11 cellular contexts compared by ENCODE assay signal in the genomic region with DNA sequence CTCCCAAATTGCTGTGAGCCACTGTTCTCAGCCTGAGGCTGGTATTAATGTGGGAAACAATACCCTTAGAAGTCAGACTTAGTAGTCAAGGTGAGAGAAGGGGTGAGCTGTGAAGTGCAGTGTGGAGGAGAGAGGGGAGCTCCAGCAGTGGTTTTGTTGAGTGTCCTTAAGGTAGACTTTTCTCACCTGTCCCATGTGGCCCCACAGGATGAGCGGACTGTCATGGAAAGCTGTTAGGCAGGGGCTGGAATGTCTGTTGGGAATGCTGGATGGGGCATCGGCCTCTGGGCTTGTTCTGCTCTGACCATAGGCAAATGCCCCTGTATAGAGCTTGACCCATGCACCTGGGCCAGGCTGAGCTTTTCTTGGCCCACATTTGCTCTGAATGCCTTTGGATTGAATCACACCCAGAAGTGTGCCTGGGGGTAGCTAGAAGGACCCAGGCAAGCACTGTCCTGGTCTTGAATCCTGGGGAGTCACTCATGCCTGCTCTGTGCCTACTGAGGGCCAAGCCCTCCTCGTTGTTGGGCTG. TPM values are rescaled to one million over a fixed set of nuclear protein-coding genes. Genes with fewer than 3 reads are reported as not detected.
A peak's percentile ranks its signal among the peaks of the same experiment; 100 is the strongest.
DNase-seq lines count a peak whose midpoint lies in the region; ATAC-seq, FAIRE-seq and TF ChIP-seq lines count a peak whose summit lies in the region.
"Had no signal": no experiment of that assay in that cellular context is flagged by ENCODE, and none has a peak within 500 bp of the region (broad histone marks: within the 10 kb centered on the region; RNA-seq: fewer than 3 reads in every experiment).

No MANE protein-coding gene starts in this region.

- TF ChIP-seq CTCF in keratinocyte (optimal IDR thresholded peaks at IDR 0.05 in 1 of 3, IDR thresholded peaks at IDR 0.05 in 1 of 3, conservative IDR thresholded peaks at IDR 0.05 in 1 of 3; ENCODE audit: extremely low read depth in 1 of 3, insufficient read depth in 2 of 3, low read length in 3 of 3), result no peak

- CTCF ChIA-PET in activated CD8-positive, alpha-beta memory T cell treated with anti-CD3 and anti-CD28 coated beads, Interleukin-2, amount 10 ng/mL, durations not matched to agents 7 days and 5 days (lab: Charles Lee), result interaction anchor here (6.9 to 20.7 kb wide), 4 partner anchors 9 to 60 kb away, joined by 36 to 579 read pairs (median 264); a partner anchor contains a TSS

- FAIRE-seq in keratinocyte (lab: Jason Lieb, UNC), result peak; percentile 59
- FAIRE-seq: GM12878 had no signal

- H2AFZ ChIP-seq in keratinocyte (ENCODE audit: control insufficient read depth, low read length), result no peak overlapping the region

- dilution Hi-C loops in keratinocyte (cut with MboI; ENCODE audit: extremely low pct_ligation_motif_present, low sequenced_read_pairs), result no loop called here

- peak overlapping the region; percentile 66 for H3K27ac Mint-ChIP-seq in activated CD8-positive, alpha-beta memory T cell treated with anti-CD3 and anti-CD28 coated beads, Interleukin-2, amount 10 ng/mL, durations not matched to agents 7 days and 5 days
- peak overlapping the region; percentile 97 for H3K27ac Mint-ChIP-seq in activated T-helper 17 cell treated with anti-CD3 and anti-CD28 coated beads, Interleukin-2, amount 50 U/mL, for 72 hours

- peaks cover 100% of the 10 kb centered on the region for H3K4me1 ChIP-seq in keratinocyte (ENCODE audit: control insufficient read depth, extremely low read depth, insufficient read depth, low read length)
- peaks cover 66 to 100% (median 98%) of the 10 kb centered on the region in 5 donors for H3K4me1 ChIP-seq in subcutaneous abdominal adipose tissue (ENCODE audit: control insufficient read depth in 5 of 5, insufficient read depth in 5 of 5, low read length in 5 of 5)

- H3K27ac ChIP-seq in keratinocyte (ENCODE audit: control insufficient read depth, insufficient read depth, low read length) (peak overlapping the region; percentile 89), subcutaneous abdominal adipose tissue (ENCODE audit: low read depth, low read length) (peak overlapping the region; percentile 92)

- H3K36me3 Mint-ChIP-seq in activated CD8-positive, alpha-beta memory T cell treated with anti-CD3 and anti-CD28 coated beads, Interleukin-2, amount 10 ng/mL, durations not matched to agents 7 days and 5 days, result peaks cover 29% of the 10 kb centered on the region
- H3K36me3 Mint-ChIP-seq in activated T-helper 17 cell treated with anti-CD3 and anti-CD28 coated beads, Interleukin-2, amount 50 U/mL, for 72 hours (ENCODE audit: low read depth), result peaks cover 52% of the 10 kb centered on the region

- H3K27me3 ChIP-seq in keratinocyte (ENCODE audit: control insufficient read depth, extremely low read depth, insufficient read depth, low read length) (no peaks in the 10 kb centered on the region), subcutaneous abdominal adipose tissue (ENCODE audit: control insufficient read depth in 5 of 5, insufficient read depth in 4 of 5, low read length in 5 of 5) (no peaks in the 10 kb centered on the region)

- DNase-seq in activated CD8-positive, alpha-beta memory T cell treated with anti-CD3 and anti-CD28 coated beads, Interleukin-2, amount 10 ng/mL, durations not matched to agents 7 days and 5 days, result no peak
- no peak for DNase-seq in activated CD8-positive, alpha-beta memory T cell treated with anti-CD3 and anti-CD28 coated beads, Interleukin-2, amount 50 U/mL, for 4 hours
- no peak for DNase-seq in keratinocyte (ENCODE audit: low read depth, low spot score)
- no peak for DNase-seq in NCI-H1417 (lab: John Stamatoyannopoulos, UW)
- no peak for DNase-seq in NCI-H82 treated with DMSO at 0.1 percent for 48 hours (lab: John Stamatoyannopoulos, UW; ENCODE audit: unreplicated experiment)
- DNase-seq: NCI-H1930 had no signal

- H3K9ac ChIP-seq in keratinocyte (ENCODE audit: control insufficient read depth, extremely low read depth, insufficient read depth, low read length) (peak overlapping the region; percentile 67), subcutaneous abdominal adipose tissue (ENCODE audit: low read length in 5 of 5) (peak overlapping the region in 3 of 5 donors; percentile 10 to 91 (median 55))

- peaks cover 92% of the 10 kb centered on the region for H3K4me1 Mint-ChIP-seq in activated CD8-positive, alpha-beta memory T cell treated with anti-CD3 and anti-CD28 coated beads, Interleukin-2, amount 10 ng/mL, durations not matched to agents 7 days and 5 days
- peaks cover 76% of the 10 kb centered on the region for H3K4me1 Mint-ChIP-seq in activated T-helper 17 cell treated with anti-CD3 and anti-CD28 coated beads, Interleukin-2, amount 50 U/mL, for 72 hours

- H3K4me3 ChIP-seq in keratinocyte (ENCODE audit: control insufficient read depth in 2 of 3, extremely low read depth in 1 of 3, insufficient read depth in 2 of 3, low read depth in 1 of 3, low read length in 3 of 3), result no peak overlapping the region
- peak overlapping the region in 2 of 5 donors; percentile 6 to 11 for H3K4me3 ChIP-seq in subcutaneous abdominal adipose tissue (ENCODE audit: low read depth in 1 of 5, low read length in 5 of 5)
- H3K4me3 ChIP-seq: GM12878 had no signal

- H3K9me3 ChIP-seq in keratinocyte (ENCODE audit: control insufficient read depth, low read depth, low read length), result no peaks in the 10 kb centered on the region
- no peaks in the 10 kb centered on the region for H3K9me3 ChIP-seq in subcutaneous abdominal adipose tissue (ENCODE audit: control insufficient read depth in 5 of 5, low read length in 5 of 5)

- H3K9me3 Mint-ChIP-seq in activated CD8-positive, alpha-beta memory T cell treated with anti-CD3 and anti-CD28 coated beads, Interleukin-2, amount 10 ng/mL, durations not matched to agents 7 days and 5 days (ENCODE audit: low read depth), result peaks cover 5% of the 10 kb centered on the region
- H3K9me3 Mint-ChIP-seq in activated T-helper 17 cell treated with anti-CD3 and anti-CD28 coated beads, Interleukin-2, amount 50 U/mL, for 72 hours, result no peaks in the 10 kb centered on the region

- peak overlapping the region; percentile 48 for H3K4me2 ChIP-seq in keratinocyte (ENCODE audit: control insufficient read depth, extremely low read depth, insufficient read depth, low read depth, low read length)

- no peaks in the 10 kb centered on the region for H3K9me1 ChIP-seq in keratinocyte (ENCODE audit: control insufficient read depth, extremely low read depth, insufficient read depth, low read length)

- no peak overlapping the region for H3K4me3 Mint-ChIP-seq in activated CD8-positive, alpha-beta memory T cell treated with anti-CD3 and anti-CD28 coated beads, Interleukin-2, amount 10 ng/mL, durations not matched to agents 7 days and 5 days
- H3K4me3 Mint-ChIP-seq in activated T-helper 17 cell treated with anti-CD3 and anti-CD28 coated beads, Interleukin-2, amount 50 U/mL, for 72 hours, result peak overlapping the region; percentile 80

- H4K20me1 ChIP-seq in keratinocyte (ENCODE audit: control insufficient read depth, extremely low read depth, insufficient read depth, low read length), result no peaks in the 10 kb centered on the region

- no peaks in the 10 kb centered on the region for H3K27me3 Mint-ChIP-seq in activated CD8-positive, alpha-beta memory T cell treated with anti-CD3 and anti-CD28 coated beads, Interleukin-2, amount 10 ng/mL, durations not matched to agents 7 days and 5 days
- no peaks in the 10 kb centered on the region for H3K27me3 Mint-ChIP-seq in activated T-helper 17 cell treated with anti-CD3 and anti-CD28 coated beads, Interleukin-2, amount 50 U/mL, for 72 hours

- H3K79me2 ChIP-seq in keratinocyte (ENCODE audit: control insufficient read depth, insufficient read depth, low read length), result peaks cover 68% of the 10 kb centered on the region

- ATAC-seq in activated CD8-positive, alpha-beta memory T cell treated with anti-CD3 and anti-CD28 coated beads, Interleukin-2, amount 10 ng/mL, durations not matched to agents 7 days and 5 days, result no peak
- ATAC-seq in activated T-helper 17 cell treated with anti-CD3 and anti-CD28 coated beads, Interleukin-2, amount 50 U/mL, for 72 hours (replicated peaks), result no peak
- no peak for ATAC-seq in GM21526 (IDR thresholded peaks at IDR 0.05; ENCODE audit: low FRiP score, unreplicated experiment)

- H3K36me3 ChIP-seq in keratinocyte (ENCODE audit: control insufficient read depth in 2 of 2, extremely low read depth in 1 of 2, insufficient read depth in 2 of 2, low read length in 2 of 2), result peaks cover 4 to 19% of the 10 kb centered on the region in 2 experiments
- H3K36me3 ChIP-seq in subcutaneous abdominal adipose tissue (ENCODE audit: control insufficient read depth in 5 of 5, insufficient read depth in 5 of 5, low read length in 5 of 5), result peaks cover 0 to 8% (median 3%) of the 10 kb centered on the region in 5 donors

RNA-seq across cellular contexts. Expression of a gene that starts 36.3 kb away (rescaled TPM):
- total RNA-seq in activated CD8-positive, alpha-beta memory T cell treated with anti-CD3 and anti-CD28 coated beads, Interleukin-2, amount 10 ng/mL, durations not matched to agents 7 days and 5 days, result under 1 TPM in 1 of 2 experiments, not detected in 1; 0.09 TPM
- under 1 TPM; 0.11 to 0.32 TPM for total RNA-seq in activated T-helper 17 cell treated with anti-CD3 and anti-CD28 coated beads, Interleukin-2, amount 50 U/mL, for 72 hours
- 0.03 to 0.42 TPM (median 0.22 TPM) in 3 replicates for polyA plus RNA-seq in keratinocyte
- polyA plus RNA-seq in keratinocyte (2011; ENCODE audit: low read depth), result 0.16 TPM
- polyA plus RNA-seq in keratinocyte (2011; cell fraction: cytosol; rRNA removed), result 0.09 and 0.24 TPM in 2 replicates
- 0.23 and 0.28 TPM in 2 replicates for polyA plus RNA-seq in keratinocyte (2011; cell fraction: nucleus; rRNA removed)
- 0.06 and 0.39 TPM in 2 replicates for polyA plus RNA-seq in keratinocyte (2012; ENCODE audit: low replicate concordance)
- polyA minus RNA-seq in keratinocyte, result 0.13 to 0.16 TPM in 2 of 3 replicates, not detected in the other
- polyA minus RNA-seq in keratinocyte (2011; cell fraction: cytosol; rRNA and poly(A)+ RNA removed), result not detected
- 0.32 and 0.70 TPM in 2 replicates for polyA minus RNA-seq in keratinocyte (2011; cell fraction: nucleus; rRNA and poly(A)+ RNA removed)
- polyA plus RNA-seq: aorta had no signal

RNA-seq across cellular contexts. Expression of a gene that starts 47.3 kb away (rescaled TPM):
- total RNA-seq in activated CD8-positive, alpha-beta memory T cell treated with anti-CD3 and anti-CD28 coated beads, Interleukin-2, amount 10 ng/mL, durations not matched to agents 7 days and 5 days, result 100 to 1,000 TPM; 100 to 104 TPM
- 10 to 100 TPM; 61.9 to 64.5 TPM for total RNA-seq in activated T-helper 17 cell treated with anti-CD3 and anti-CD28 coated beads, Interleukin-2, amount 50 U/mL, for 72 hours
- 71.1 to 191 TPM (median 87.0 TPM) in 3 replicates for polyA plus RNA-seq in keratinocyte
- polyA plus RNA-seq in keratinocyte (2011; ENCODE audit: low read depth), result 24.8 TPM
- 64.9 and 73.6 TPM in 2 replicates for polyA plus RNA-seq in keratinocyte (2011; cell fraction: cytosol; rRNA removed)
- polyA plus RNA-seq in keratinocyte (2011; cell fraction: nucleus; rRNA removed), result 286 and 296 TPM in 2 replicates
- 89.0 and 143 TPM in 2 replicates for polyA plus RNA-seq in keratinocyte (2012; ENCODE audit: low replicate concordance)
- polyA minus RNA-seq in keratinocyte, result 94.5 to 356 TPM (median 124 TPM) in 3 replicates
- polyA minus RNA-seq in keratinocyte (2011; cell fraction: cytosol; rRNA and poly(A)+ RNA removed), result 73.1 TPM
- polyA minus RNA-seq in keratinocyte (2011; cell fraction: nucleus; rRNA and poly(A)+ RNA removed), result 118 and 190 TPM in 2 replicates
